ENCODE assay signal across 14 cellular contexts in genomic region chr5:180117378-180117725, GRCh38. TPM values are rescaled to one million over a fixed set of nuclear protein-coding genes. Genes with fewer than 3 reads are reported as not detected.
DNase-seq lines count a peak whose midpoint lies in the region; TF ChIP-seq lines count a peak whose summit lies in the region.
"Had no signal": no experiment of that assay in that cellular context is flagged by ENCODE, and none has a peak within 500 bp of the region (broad histone marks: within the 10 kb centered on the region; RNA-seq: fewer than 3 reads in every experiment).

No MANE protein-coding gene starts in this region.

- peak; percentile 75 for DNase-seq in osteoblast (ENCODE audit: insufficient read length, low spot score, missing footprints)
- no peak for DNase-seq in activated gamma-delta T cell (lab: John Stamatoyannopoulos, UW)
- no peak for DNase-seq in GM10266 (ENCODE audit: extremely low spot score)
- no peak for DNase-seq in GM20000 (ENCODE audit: low spot score)
- DNase-seq: BE2C, GF-D8, GOT3, HFFc6, KBM-7 had no signal

- H3K27me3 ChIP-seq in osteoblast (ENCODE audit: insufficient read depth, low read length): no peaks in the 10 kb centered on the region

- TF ChIP-seq CTCF in C4-2B (conservative IDR thresholded peaks at IDR 0.05): peak; percentile 77
- peak; percentile 63 for TF ChIP-seq CTCF in VCaP (conservative IDR thresholded peaks at IDR 0.05)
- TF ChIP-seq CTCF in osteoblast (IDR thresholded peaks at IDR 0.05; ENCODE audit: extremely low read depth, low read depth, low read length): no peak
- no peak for TF ChIP-seq CTCF in GM10266 (IDR thresholded peaks at IDR 0.05; ENCODE audit: control insufficient read depth, insufficient read depth, low read depth, missing control alignments)
- TF ChIP-seq CTCF in GM20000 (IDR thresholded peaks at IDR 0.05; ENCODE audit: extremely low read depth, missing control alignments): no peak

- no peak for TF ChIP-seq EP300 in Ishikawa (IDR thresholded peaks at IDR 0.05; ENCODE audit: borderline replicate concordance)

- no peaks in the 10 kb centered on the region for H3K36me3 ChIP-seq in osteoblast (ENCODE audit: insufficient read depth, low read length)
- H3K36me3 ChIP-seq: BE2C had no signal

- TF ChIP-seq RAD21 in Ishikawa (IDR thresholded peaks at IDR 0.05; ENCODE audit: low read depth): no peak

- H3K27ac ChIP-seq in C4-2B (no peak overlapping the region), VCaP (peak overlapping the region; percentile 18; the same call in 1 of the 2 replicates), osteoblast (ENCODE audit: low read depth, low read length) (no peak overlapping the region)
- H3K27ac ChIP-seq: A549 had no signal

- H2AFZ ChIP-seq in osteoblast (ENCODE audit: low read length): no peak overlapping the region

- no peak overlapping the region for H3K4me2 ChIP-seq in osteoblast (ENCODE audit: insufficient read depth, low read length)
- H3K4me2 ChIP-seq: A549 had no signal

- no peaks in the 10 kb centered on the region for H3K79me2 ChIP-seq in osteoblast (ENCODE audit: insufficient read depth, low read length)

- H3K4me3 ChIP-seq in osteoblast (ENCODE audit: insufficient read depth, low read length): no peak overlapping the region
- H3K4me3 ChIP-seq: A549 had no signal

- H3K4me1 ChIP-seq in osteoblast (ENCODE audit: insufficient read depth, low read length): no peaks in the 10 kb centered on the region
- H3K4me1 ChIP-seq: A549, BE2C, Caco-2 had no signal

- no peaks in the 10 kb centered on the region for H4K20me1 ChIP-seq in osteoblast (ENCODE audit: insufficient read depth, low read length)

- H3K9me3 ChIP-seq in osteoblast (ENCODE audit: low read depth, low read length): no peaks in the 10 kb centered on the region
- H3K9me3 ChIP-seq: A549, BE2C, Caco-2 had no signal

TF ChIP-seq in Ishikawa, 13 proteins besides CTCF, POLR2A, EP300 and RAD21:
- TF ChIP-seq CREB1 (IDR thresholded peaks at IDR 0.05; ENCODE audit: low read depth): no peak
- peak; percentile 62 for TF ChIP-seq TEAD4 (IDR thresholded peaks at IDR 0.05)
- TF ChIP-seq CEBPB (IDR thresholded peaks at IDR 0.05): no peak

RNA-seq across cellular contexts. Expression of gene RNF130, which starts 45.8 kb away (rescaled TPM):
- total RNA-seq in osteoblast: 25.0 and 28.6 TPM in 2 replicates

Comparison
In these comparisons a context has a peak if more than half of its experiments do, and no peak if none do; other contexts are left out.
1. CTCF ChIP-seq: peak in C4-2B (single experiment) and VCaP (single experiment); none in osteoblast (single experiment), GM10266 (single experiment) and GM20000 (single experiment).